Comparison of ENCODE assay signal across 1 cellular context in genomic region chr15:58467121-58467721, GRCh38.
TF ChIP-seq lines count a peak whose summit lies in the region.

No MANE protein-coding gene starts in this region.

TF ChIP-seq in A549, 52 proteins besides CTCF, POLR2A, EP300 and RAD21 (continued from another document):
- TF ChIP-seq HOXB13 (CRISPR knock-in tag; IDR thresholded peaks at IDR 0.05; ENCODE audit: low read depth), result no peak
